In the genomic region with DNA sequence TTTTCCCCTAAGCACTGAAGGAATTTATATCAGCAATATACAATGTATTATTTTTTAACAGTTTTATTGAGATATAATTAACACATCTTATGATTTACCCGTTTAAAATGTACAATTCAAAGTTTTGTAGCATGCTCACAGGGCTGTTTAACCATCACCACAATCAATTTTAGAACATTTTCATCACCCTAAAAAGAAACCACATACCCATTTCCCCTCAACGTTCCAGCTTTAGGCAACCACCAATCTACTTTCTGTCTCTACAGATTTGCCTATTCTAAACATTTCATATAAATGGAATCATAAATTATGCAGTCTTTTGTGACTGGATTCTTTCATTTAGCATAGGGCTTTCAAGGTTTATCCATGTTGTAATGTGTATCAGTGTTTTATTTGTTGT, we compare ENCODE assay signal across 23 cellular contexts.
"Had no signal": no experiment of that assay in that cellular context is flagged by ENCODE, and none has a peak within 500 bp of the region (broad histone marks: within the 10 kb centered on the region; RNA-seq: fewer than 3 reads in every experiment).

No MANE protein-coding gene starts in this region.

- H3K9me3 Mint-ChIP-seq: dendritic cell treated with granulocyte-macrophage colony-stimulating factor and Interleukin-4, amounts not matched to agents 40 ng/mL and 50 ng/mL, for 4 days; endodermal cell; memory B cell; neural progenitor cell; stimulated activated naive B cell treated with anti-CD40 and anti-IgM and Interleukin-4, amounts not matched to agents 10 μg/mL and 1 μg/mL and 100 μg/mL, for 72 hours had no signal

- H3K36me3 Mint-ChIP-seq: memory B cell; neural progenitor cell; stimulated activated naive B cell treated with anti-CD40 and anti-IgM and Interleukin-4, amounts not matched to agents 10 μg/mL and 1 μg/mL and 100 μg/mL, for 72 hours; type B pancreatic cell had no signal

- ATAC-seq: esophagus mucosa; gastrocnemius medialis; right lobe of liver; stimulated activated naive B cell treated with anti-CD40 and anti-IgM and Interleukin-4, amounts not matched to agents 10 μg/mL and 1 μg/mL and 100 μg/mL, for 72 hours had no signal

- H3K27ac ChIP-seq: colonic mucosa, epithelial cell of prostate, gastrocnemius medialis, neural progenitor cell, parathyroid adenoma, right lobe of liver, stomach, thyroid gland had no signal

- H3K27me3 ChIP-seq: colonic mucosa, gastrocnemius medialis, neural progenitor cell, right lobe of liver, stomach, thyroid gland had no signal

- H3K79me2 ChIP-seq: parathyroid adenoma had no signal

- H3K4me1 Mint-ChIP-seq: memory B cell; nephron; stimulated activated naive B cell treated with anti-CD40 and anti-IgM and Interleukin-4, amounts not matched to agents 10 μg/mL and 1 μg/mL and 100 μg/mL, for 72 hours had no signal

- H3K4me3 ChIP-seq: colonic mucosa, gastrocnemius medialis, lung, neural progenitor cell, right lobe of liver, stomach, thyroid gland had no signal

- H3K9me3 ChIP-seq: colonic mucosa, gastrocnemius medialis, right lobe of liver, stomach, thyroid gland had no signal

- H3K4me2 ChIP-seq: neural progenitor cell had no signal

- H3K36me3 ChIP-seq: colonic mucosa, gastrocnemius medialis, neural progenitor cell, right lobe of liver, stomach, thyroid gland had no signal

- H3K27ac Mint-ChIP-seq: dendritic cell treated with granulocyte-macrophage colony-stimulating factor and Interleukin-4, amounts not matched to agents 40 ng/mL and 50 ng/mL, for 4 days; endodermal cell; memory B cell; nephron; neural progenitor cell; progenitor cell of endocrine pancreas; stimulated activated naive B cell treated with anti-CD40 and anti-IgM and Interleukin-4, amounts not matched to agents 10 μg/mL and 1 μg/mL and 100 μg/mL, for 72 hours; type B pancreatic cell had no signal

- H2AFZ ChIP-seq: neural progenitor cell, parathyroid adenoma had no signal

- DNase-seq: colonic mucosa; effector CD8-positive, alpha-beta T cell; endodermal cell; foreskin fibroblast; gastrocnemius medialis; head of caudate nucleus; right lobe of liver; small intestine; stimulated activated CD4-positive, alpha-beta T cell treated with anti-CD3 and anti-CD28 coated beads, Interleukin-15, amount 100 ng/mL, for 24 hours; stimulated activated CD4-positive, alpha-beta T cell treated with anti-CD3 and anti-CD28 coated beads, Interleukin-2, amount 100 ng/mL, for 48 hours; stimulated activated naive B cell treated with anti-CD40 and anti-IgM and Interleukin-4, amounts not matched to agents 10 μg/mL and 1 μg/mL and 100 μg/mL, for 72 hours; stomach; thyroid gland had no signal

- H3K27me3 Mint-ChIP-seq: dendritic cell treated with granulocyte-macrophage colony-stimulating factor and Interleukin-4, amounts not matched to agents 40 ng/mL and 50 ng/mL, for 4 days; stimulated activated naive B cell treated with anti-CD40 and anti-IgM and Interleukin-4, amounts not matched to agents 10 μg/mL and 1 μg/mL and 100 μg/mL, for 72 hours; type B pancreatic cell had no signal

- H3K4me3 Mint-ChIP-seq: dendritic cell treated with granulocyte-macrophage colony-stimulating factor and Interleukin-4, amounts not matched to agents 40 ng/mL and 50 ng/mL, for 4 days; endodermal cell; memory B cell; nephron; neural progenitor cell; stimulated activated naive B cell treated with anti-CD40 and anti-IgM and Interleukin-4, amounts not matched to agents 10 μg/mL and 1 μg/mL and 100 μg/mL, for 72 hours; type B pancreatic cell had no signal

- H3K9ac ChIP-seq: neural progenitor cell, parathyroid adenoma had no signal

- H3K4me1 ChIP-seq: colonic mucosa, gastrocnemius medialis, parathyroid adenoma, right lobe of liver, stomach, thyroid gland had no signal
